Comparison of ENCODE assay signal across 14 cellular contexts in genomic region chr11:8233691-8234424, GRCh38. TPM values are rescaled to one million over a fixed set of nuclear protein-coding genes. Genes with fewer than 3 reads are reported as not detected.
DNase-seq lines count a peak whose midpoint lies in the region; ATAC-seq and TF ChIP-seq lines count a peak whose summit lies in the region.
"Had no signal": no experiment of that assay in that cellular context is flagged by ENCODE, and none has a peak within 500 bp of the region (broad histone marks: within the 10 kb centered on the region; RNA-seq: fewer than 3 reads in every experiment).

No MANE protein-coding gene starts in this region.

- H3K27me3 ChIP-seq in GM23248 (replicated peaks; ENCODE audit: insufficient read depth) (0 out of 2 replicates have a peak, but pooled peaks cover 6% of the 10 kb centered on the region), osteoblast (ENCODE audit: insufficient read depth, low read length) (no peaks in the 10 kb centered on the region)

- 66 to 68% methylated on average over 9 to 11 of the region's 11 CpGs for WGBS in GM23248 (ENCODE audit: low coverage in 1 of 2, low lambda C conversion rate in 2 of 2, missing lambda C conversion rate in 2 of 2), 2 experiments

- no peaks in the 10 kb centered on the region for H3K9me2 ChIP-seq in GM23248 (ENCODE audit: insufficient read depth)

- H3K4me3 ChIP-seq in GM23248 (no peak overlapping the region), epithelial cell of proximal tubule (ENCODE audit: low read depth, low read length) (no peak overlapping the region), osteoblast (ENCODE audit: insufficient read depth, low read length) (no peak overlapping the region)

- H3K4me1 ChIP-seq in GM23248 (ENCODE audit: insufficient read depth) (peaks cover 4% of the 10 kb centered on the region; the same call in 1 of the 2 replicates), osteoblast (ENCODE audit: insufficient read depth, low read length) (no peaks in the 10 kb centered on the region)

- in situ Hi-C loops in GM23248 (cut with MboI): loop anchor here (25.0 kb wide), 2 partner anchors 328 to 728 kb away; partner anchors contain the start of gene TMEM9B

- no peak overlapping the region for H3K9ac ChIP-seq in GM23248

- no peak for ATAC-seq in GM18873 (IDR thresholded peaks at IDR 0.05; ENCODE audit: low FRiP score, unreplicated experiment)
- ATAC-seq: activated naive CD4-positive, alpha-beta T cell treated with anti-CD3 and anti-CD28 coated beads, Interleukin-2, amount 50 U/mL, for 72 hours had no signal

- DNase-seq in GM23248 (peak; percentile 74), NCI-H82 (lab: John Stamatoyannopoulos, UW) (peak; percentile 68), epithelial cell of proximal tubule (ENCODE audit: low read depth) (peak; percentile 64), osteoblast (ENCODE audit: insufficient read length, low spot score, missing footprints) (peak; percentile 92), NCI-H1436 treated with DMSO at 0.1 percent for 48 hours (lab: John Stamatoyannopoulos, UW) (no peak), midbrain (lab: John Stamatoyannopoulos, UW) (no peak), HCEC 1CT (no peak)
- DNase-seq: activated CD4-positive, alpha-beta T cell treated with anti-CD3 and anti-CD28 coated beads, Interleukin-2, amount 50 U/mL, for 1 hour; NCI-H187 treated with DMSO at 0.1 percent for 48 hours had no signal

- no peaks in the 10 kb centered on the region for H3K36me3 ChIP-seq in GM23248 (ENCODE audit: low read depth)
- H3K36me3 ChIP-seq in osteoblast (ENCODE audit: insufficient read depth, low read length): no peaks in the 10 kb centered on the region

- H3K9me3 ChIP-seq in GM23248 (ENCODE audit: low read depth): no peaks in the 10 kb centered on the region
- H3K9me3 ChIP-seq in osteoblast (ENCODE audit: low read depth, low read length): no peaks in the 10 kb centered on the region

- H3K4me2 ChIP-seq in GM23248 (ENCODE audit: unreplicated experiment) (no peak overlapping the region), osteoblast (ENCODE audit: insufficient read depth, low read length) (no peak overlapping the region)

- H4K20me1 ChIP-seq in GM23248 (ENCODE audit: insufficient read depth): no peaks in the 10 kb centered on the region
- H4K20me1 ChIP-seq in osteoblast (ENCODE audit: insufficient read depth, low read length): no peaks in the 10 kb centered on the region

- no peaks in the 10 kb centered on the region for H3K79me2 ChIP-seq in GM23248 (ENCODE audit: insufficient read depth)
- no peaks in the 10 kb centered on the region for H3K79me2 ChIP-seq in osteoblast (ENCODE audit: insufficient read depth, low read length)

- TF ChIP-seq CTCF in epithelial cell of proximal tubule (conservative IDR thresholded peaks at IDR 0.05; ENCODE audit: low read depth, low read length): no peak
- TF ChIP-seq CTCF in osteoblast (IDR thresholded peaks at IDR 0.05; ENCODE audit: extremely low read depth, low read depth, low read length): no peak

- H3K27ac ChIP-seq in GM23248: no peak overlapping the region
- no peak overlapping the region for H3K27ac ChIP-seq in osteoblast (ENCODE audit: low read depth, low read length)

- H2AFZ ChIP-seq in GM23248 (no peak overlapping the region), osteoblast (ENCODE audit: low read length) (no peak overlapping the region)

- H3F3A ChIP-seq in GM23248 (ENCODE audit: insufficient read depth): no peaks in the 10 kb centered on the region

RNA-seq across cellular contexts. Expression of gene LMO1, which starts 29.8 kb away (rescaled TPM):
- total RNA-seq in GM23248 (2014; rRNA removed; shearing (Covaris generic)): not detected in 2 replicates
- not detected in 2 replicates for polyA plus RNA-seq in GM23248 (2016; fragmentation: Nextera tagmentation; extraction: Ambion mirVana)
- not detected in 2 replicates for total RNA-seq in epithelial cell of proximal tubule
- total RNA-seq in osteoblast: not detected in 2 replicates
- total RNA-seq: activated naive CD4-positive, alpha-beta T cell treated with anti-CD3 and anti-CD28 coated beads, Interleukin-2, amount 50 U/mL, for 72 hours; osteocyte; SK-MEL-5; urinary bladder had no signal

Comparison
In these comparisons a context has a peak if more than half of its experiments do, and no peak if none do; other contexts are left out.
1. DNase-seq: peak in GM23248 (single experiment), NCI-H82 (single experiment), epithelial cell of proximal tubule (single experiment) and osteoblast (single experiment); none in NCI-H1436 treated with DMSO at 0.1 percent for 48 hours (single experiment), midbrain (single experiment) and HCEC 1CT (single experiment).